In the genomic region with DNA sequence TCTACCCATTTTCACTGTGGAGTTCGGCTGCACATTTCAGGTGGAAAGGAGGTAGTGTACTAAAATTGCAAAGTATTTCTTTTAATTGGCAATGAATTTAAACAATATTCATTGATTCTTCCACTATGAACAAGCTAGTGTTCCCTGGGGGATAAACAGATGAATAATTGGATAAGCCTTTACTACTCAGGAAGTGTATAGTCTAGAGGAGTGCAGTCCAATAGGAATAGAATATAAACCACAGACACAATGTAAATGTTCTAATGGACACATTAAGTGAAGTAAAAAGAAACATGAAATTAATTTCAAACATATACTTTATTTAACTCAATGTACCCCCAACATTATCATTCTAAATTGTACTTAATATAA, we compare ENCODE assay signal across 9 cellular contexts. TPM values are rescaled to one million over a fixed set of nuclear protein-coding genes. Genes with fewer than 3 reads are reported as not detected.
DNase-seq lines count a peak whose midpoint lies in the region; FAIRE-seq and TF ChIP-seq lines count a peak whose summit lies in the region.
"Had no signal": no experiment of that assay in that cellular context is flagged by ENCODE, and none has a peak within 500 bp of the region (broad histone marks: within the 10 kb centered on the region; RNA-seq: fewer than 3 reads in every experiment).

No MANE protein-coding gene starts in this region.

- no peak for FAIRE-seq in astrocyte (lab: Jason Lieb, UNC)

- H3K79me2 ChIP-seq in Loucy (ENCODE audit: insufficient read depth, low read length) (no peaks in the 10 kb centered on the region), astrocyte (ENCODE audit: insufficient read depth, low read length) (no peaks in the 10 kb centered on the region)

- H3K9me3 ChIP-seq in BLaER1 = peaks cover 14% of the 10 kb centered on the region
- no peaks in the 10 kb centered on the region for H3K9me3 ChIP-seq in Loucy (ENCODE audit: insufficient read depth, low read depth, low read length)
- no peaks in the 10 kb centered on the region for H3K9me3 ChIP-seq in astrocyte (ENCODE audit: insufficient read depth, low read depth, low read length)
- no peaks in the 10 kb centered on the region for H3K9me3 ChIP-seq in neutrophil

- H3K4me1 Mint-ChIP-seq in astrocyte (ENCODE audit: low read depth, unreplicated experiment) (peaks cover 16% of the 10 kb centered on the region), progenitor cell of endocrine pancreas (ENCODE audit: low read depth) (no peaks in the 10 kb centered on the region)

- peaks cover 43% of the 10 kb centered on the region for H3K4me1 ChIP-seq in BLaER1
- peaks cover 18% of the 10 kb centered on the region for H3K4me1 ChIP-seq in Loucy (ENCODE audit: insufficient read depth, low read length, poor library complexity, severe bottlenecking)
- H3K4me1 ChIP-seq in astrocyte (ENCODE audit: insufficient read depth, low read length) = peaks cover 15% of the 10 kb centered on the region
- peaks cover 22 to 23% of the 10 kb centered on the region in 2 experiments for H3K4me1 ChIP-seq in neutrophil (ENCODE audit: control insufficient read depth in 1 of 2, insufficient read depth in 1 of 2, low read depth in 1 of 2, low read length in 1 of 2)

- H3K27ac ChIP-seq in BLaER1 (peak overlapping the region; percentile 80), astrocyte (ENCODE audit: low read depth, low read length) (peak overlapping the region; percentile 92), neutrophil (peak overlapping the region; percentile 97)

- H3K9me2 ChIP-seq in Loucy (replicated peaks; ENCODE audit: low read depth, low read length) = no peaks in the 10 kb centered on the region

- no peaks in the 10 kb centered on the region for H3F3A ChIP-seq in Loucy (ENCODE audit: low read depth)

- H3K36me3 ChIP-seq in BLaER1 (peaks cover 26% of the 10 kb centered on the region), Loucy (ENCODE audit: insufficient read depth, low read length) (no peaks in the 10 kb centered on the region), astrocyte (ENCODE audit: insufficient read depth, low read length) (no peaks in the 10 kb centered on the region), neutrophil (no peaks in the 10 kb centered on the region)

- H3K4me3 ChIP-seq in BLaER1 (peak overlapping the region; percentile 9; the same call in 1 of the 2 replicates), Loucy (ENCODE audit: low read length, poor library complexity, severe bottlenecking) (no peak overlapping the region), astrocyte (ENCODE audit: insufficient read depth, low read depth, low read length) (no peak overlapping the region), neutrophil (ENCODE audit: low read depth in 1 of 2, low read length in 1 of 2) (peak overlapping the region; percentile 15 to 40)

- H3K36me3 Mint-ChIP-seq in astrocyte (ENCODE audit: low read depth, unreplicated experiment) (no peaks in the 10 kb centered on the region), progenitor cell of endocrine pancreas (ENCODE audit: insufficient read depth) (peaks cover 1% of the 10 kb centered on the region)

- H3K9ac ChIP-seq in BLaER1 (no peak overlapping the region), Loucy (ENCODE audit: low read depth, low read length, poor library complexity, severe bottlenecking) (no peak overlapping the region), astrocyte (ENCODE audit: low read length) (peak overlapping the region; percentile 79)

- TF ChIP-seq CTCF in Loucy (conservative IDR thresholded peaks at IDR 0.05; ENCODE audit: low read length) = no peak
- no peak for TF ChIP-seq CTCF in astrocyte (IDR thresholded peaks at IDR 0.05; ENCODE audit: insufficient read depth, low read depth, low read length)
- no peak for TF ChIP-seq CTCF in neutrophil (IDR thresholded peaks at IDR 0.05)
- TF ChIP-seq CTCF in progenitor cell of endocrine pancreas (IDR thresholded peaks at IDR 0.05; ENCODE audit: unreplicated experiment) = no peak

- H3K27me3 ChIP-seq in BLaER1 = no peaks in the 10 kb centered on the region
- H3K27me3 ChIP-seq in Loucy (ENCODE audit: insufficient read depth, low read length, poor library complexity, severe bottlenecking) = no peaks in the 10 kb centered on the region
- no peaks in the 10 kb centered on the region for H3K27me3 ChIP-seq in astrocyte (ENCODE audit: insufficient read depth, low read length)
- H3K27me3 ChIP-seq in neutrophil = no peaks in the 10 kb centered on the region

- no peak overlapping the region for H3K4me3 Mint-ChIP-seq in astrocyte (ENCODE audit: unreplicated experiment)
- no peak overlapping the region for H3K4me3 Mint-ChIP-seq in progenitor cell of endocrine pancreas (ENCODE audit: low read depth)

- H4K20me1 ChIP-seq in BLaER1 = no peaks in the 10 kb centered on the region
- H4K20me1 ChIP-seq in Loucy (ENCODE audit: insufficient read depth, low read length, poor library complexity, severe bottlenecking) = no peaks in the 10 kb centered on the region
- no peaks in the 10 kb centered on the region for H4K20me1 ChIP-seq in astrocyte (ENCODE audit: insufficient read depth, low read length)

- H3K27me3 Mint-ChIP-seq in astrocyte (ENCODE audit: low read depth, unreplicated experiment) = no peaks in the 10 kb centered on the region
- peaks cover 2% of the 10 kb centered on the region for H3K27me3 Mint-ChIP-seq in progenitor cell of endocrine pancreas

- no peak for DNase-seq in astrocyte (ENCODE audit: low read depth)
- no peak for DNase-seq in cortex of kidney (lab: John Stamatoyannopoulos, UW)
- DNase-seq in stimulated activated CD4-positive, alpha-beta T cell treated with anti-CD3 and anti-CD28 coated beads, Interleukin-4, amount 100 ng/mL, for 1 hour = no peak
- DNase-seq in progenitor cell of endocrine pancreas (ENCODE audit: low spot score, unreplicated experiment) = no peak
- DNase-seq in NCI-H2081 treated with DMSO at 0.1 percent for 48 hours (lab: John Stamatoyannopoulos, UW) = no peak
- DNase-seq: NCI-H1694 treated with DMSO at 0.1 percent for 48 hours had no signal

- H3K4me2 ChIP-seq in BLaER1 = peak overlapping the region; percentile 83
- H3K4me2 ChIP-seq in Loucy (ENCODE audit: low read depth, low read length, poor library complexity, severe bottlenecking) = peak overlapping the region; percentile 43
- H3K4me2 ChIP-seq in astrocyte (ENCODE audit: low read length) = peak overlapping the region; percentile 68

- no peak overlapping the region for H2AFZ ChIP-seq in Loucy (ENCODE audit: low read length)
- H2AFZ ChIP-seq in astrocyte (ENCODE audit: low read depth, low read length) = no peak overlapping the region

- H3K9me3 Mint-ChIP-seq in astrocyte (ENCODE audit: unreplicated experiment) = no peaks in the 10 kb centered on the region
- H3K9me3 Mint-ChIP-seq in progenitor cell of endocrine pancreas (ENCODE audit: low read depth) = peaks cover 3% of the 10 kb centered on the region

- peak overlapping the region; percentile 49 for H3K27ac Mint-ChIP-seq in astrocyte (ENCODE audit: unreplicated experiment)
- H3K27ac Mint-ChIP-seq in progenitor cell of endocrine pancreas = no peak overlapping the region

RNA-seq across cellular contexts. Expression of gene SGK1, which starts 28.7 kb away (rescaled TPM):
- total RNA-seq in astrocyte (117 and 118 TPM in 2 replicates), progenitor cell of endocrine pancreas (13.9 and 17.8 TPM in 2 replicates)

Comparison
In these comparisons a context has a peak if more than half of its experiments do, and no peak if none do; other contexts are left out.
1. H3K4me3 ChIP-seq: peak in BLaER1 (single experiment) and neutrophil (2 of 2); none in Loucy (single experiment) and astrocyte (single experiment).
2. Peak in every context shown above with its lines, with median percentiles within 50 percentile points of each other: H3K27ac ChIP-seq and H3K4me2 ChIP-seq.